ENCODE assay signal across 8 cellular contexts in genomic region chr18:76496200-76496890, GRCh38. TPM values are rescaled to one million over a fixed set of nuclear protein-coding genes. Genes with fewer than 3 reads are reported as not detected.
A peak's percentile ranks its signal among the peaks of the same experiment; 100 is the strongest.
DNase-seq lines count a peak whose midpoint lies in the region; ATAC-seq and TF ChIP-seq lines count a peak whose summit lies in the region.

No MANE protein-coding gene starts in this region.

- H3K9me3 Mint-ChIP-seq in activated CD4-positive, alpha-beta T cell treated with anti-CD3 and anti-CD28 coated beads, Interleukin-2, amount 10 ng/mL, durations not matched to agents 7 days and 5 days = no peaks in the 10 kb centered on the region
- H3K9me3 Mint-ChIP-seq in naive thymus-derived CD4-positive, alpha-beta T cell = no peaks in the 10 kb centered on the region

- TF ChIP-seq CTCF in NB4 (IDR thresholded peaks at IDR 0.05; ENCODE audit: low read depth, low read length) (no peak), vagina (IDR thresholded peaks at IDR 0.05) (peak in 1 of 3 experiments; percentile 5), GM13976 (IDR thresholded peaks at IDR 0.05; ENCODE audit: borderline replicate concordance, control extremely low read depth, extremely low read depth, insufficient read depth, missing control alignments) (no peak)

- intact Hi-C loops in naive thymus-derived CD4-positive, alpha-beta T cell (cut with micrococcal nuclease) = loop anchor here in 1 of 2 donors (10.0 kb wide), 1 partner anchor 568 kb away; no protein-coding TSS in a partner anchor
- intact Hi-C loops in vagina (cut with DNase I) = loop anchor here (10.0 kb wide), 1 partner anchor 82 kb away; no protein-coding TSS in a partner anchor

- peaks cover 26% of the 10 kb centered on the region for H3K4me1 Mint-ChIP-seq in activated CD4-positive, alpha-beta T cell treated with anti-CD3 and anti-CD28 coated beads, Interleukin-2, amount 10 ng/mL, durations not matched to agents 7 days and 5 days
- peaks cover 7 to 34% (median 18%) of the 10 kb centered on the region in 7 donors for H3K4me1 Mint-ChIP-seq in naive thymus-derived CD4-positive, alpha-beta T cell

- POLR2A ChIA-PET in activated CD4-positive, alpha-beta T cell treated with anti-CD3 and anti-CD28 coated beads, Interleukin-2, amount 10 ng/mL, durations not matched to agents 7 days and 5 days (lab: Charles Lee) = no interaction called here
- POLR2A ChIA-PET in naive thymus-derived CD4-positive, alpha-beta T cell (lab: Charles Lee) = interaction anchor here (0.6 to 1.5 kb wide), 3 partner anchors 22 to 97 kb away, joined by 3 read pairs; no protein-coding TSS in a partner anchor

- H3K27me3 ChIP-seq in esophagus (ENCODE audit: control insufficient read depth in 1 of 2, insufficient read depth in 2 of 2, low read length in 2 of 2) = no peaks in the 10 kb centered on the region
- no peaks in the 10 kb centered on the region for H3K27me3 ChIP-seq in naive thymus-derived CD4-positive, alpha-beta T cell (ENCODE audit: control insufficient read depth in 2 of 2, insufficient read depth in 2 of 2, low read length in 2 of 2)
- no peaks in the 10 kb centered on the region for H3K27me3 ChIP-seq in vagina

- peaks cover 51% of the 10 kb centered on the region for H3K27me3 Mint-ChIP-seq in activated CD4-positive, alpha-beta T cell treated with anti-CD3 and anti-CD28 coated beads, Interleukin-2, amount 10 ng/mL, durations not matched to agents 7 days and 5 days
- H3K27me3 Mint-ChIP-seq in naive thymus-derived CD4-positive, alpha-beta T cell = peaks cover 0 to 72% (median 0%) of the 10 kb centered on the region in 5 donors

- H3K9me3 ChIP-seq in esophagus (ENCODE audit: control insufficient read depth in 2 of 2, insufficient read depth in 1 of 2, low read depth in 1 of 2, low read length in 1 of 2) = no peaks in the 10 kb centered on the region
- no peaks in the 10 kb centered on the region for H3K9me3 ChIP-seq in naive thymus-derived CD4-positive, alpha-beta T cell (ENCODE audit: control insufficient read depth in 2 of 3, low read length in 3 of 3)
- H3K9me3 ChIP-seq in vagina = no peaks in the 10 kb centered on the region

- peak; percentile 19 for ATAC-seq in naive thymus-derived CD4-positive, alpha-beta T cell
- ATAC-seq in HG03159 (IDR thresholded peaks at IDR 0.05; ENCODE audit: unreplicated experiment) = no peak

- no peaks in the 10 kb centered on the region for H3K36me3 Mint-ChIP-seq in activated CD4-positive, alpha-beta T cell treated with anti-CD3 and anti-CD28 coated beads, Interleukin-2, amount 10 ng/mL, durations not matched to agents 7 days and 5 days (ENCODE audit: low read depth)
- H3K36me3 Mint-ChIP-seq in naive thymus-derived CD4-positive, alpha-beta T cell = no peaks in the 10 kb centered on the region

- CTCF ChIA-PET in activated CD4-positive, alpha-beta T cell treated with anti-CD3 and anti-CD28 coated beads, Interleukin-2, amount 10 ng/mL, durations not matched to agents 7 days and 5 days (lab: Charles Lee) = no interaction called here
- CTCF ChIA-PET in naive thymus-derived CD4-positive, alpha-beta T cell (lab: Charles Lee) = no interaction called here

- H3K27ac ChIP-seq in esophagus (ENCODE audit: low read depth in 2 of 2, low read length in 1 of 2) (peak overlapping the region; percentile 58 to 65), vagina (peak overlapping the region; percentile 95)
- H3K27ac ChIP-seq in naive thymus-derived CD4-positive, alpha-beta T cell (ENCODE audit: low read depth, low read length) = no peak overlapping the region

- H3K36me3 ChIP-seq in esophagus (ENCODE audit: control insufficient read depth in 2 of 2, insufficient read depth in 2 of 2, low read length in 1 of 2) = no peaks in the 10 kb centered on the region
- no peaks in the 10 kb centered on the region for H3K36me3 ChIP-seq in naive thymus-derived CD4-positive, alpha-beta T cell (ENCODE audit: control insufficient read depth in 2 of 3, insufficient read depth in 3 of 3, low read length in 3 of 3)
- no peaks in the 10 kb centered on the region for H3K36me3 ChIP-seq in vagina

- H3K4me3 ChIP-seq in NB4 (ENCODE audit: low read depth, low read length) (peak overlapping the region; percentile 84), esophagus (ENCODE audit: low read depth in 1 of 2, low read length in 2 of 2) (peak overlapping the region; percentile 46 to 66), vagina (peak overlapping the region; percentile 79 to 99)
- no peak overlapping the region for H3K4me3 ChIP-seq in naive thymus-derived CD4-positive, alpha-beta T cell (ENCODE audit: low read length)

- WGBS in esophagus, 2 donors = 16 to 19% methylated on average over 47 of the region's 47 CpGs

- peak overlapping the region; percentile 68 for H3K27ac Mint-ChIP-seq in activated CD4-positive, alpha-beta T cell treated with anti-CD3 and anti-CD28 coated beads, Interleukin-2, amount 10 ng/mL, durations not matched to agents 7 days and 5 days
- peak overlapping the region; percentile 54 to 95 (median 91) for H3K27ac Mint-ChIP-seq in naive thymus-derived CD4-positive, alpha-beta T cell

- TF ChIP-seq POLR2A in NB4 (IDR thresholded peaks at IDR 0.05; ENCODE audit: extremely low read depth, insufficient read length) (peak; percentile 44), vagina (IDR thresholded peaks at IDR 0.05) (peak in 1 of 2 donors; percentile 24)

- H3K4me3 Mint-ChIP-seq in activated CD4-positive, alpha-beta T cell treated with anti-CD3 and anti-CD28 coated beads, Interleukin-2, amount 10 ng/mL, durations not matched to agents 7 days and 5 days = peak overlapping the region; percentile 69
- H3K4me3 Mint-ChIP-seq in naive thymus-derived CD4-positive, alpha-beta T cell = peak overlapping the region; percentile 79 to 96 (median 93)

- H3K4me1 ChIP-seq in esophagus (ENCODE audit: control insufficient read depth in 2 of 2, insufficient read depth in 2 of 2, low read length in 1 of 2) = no peaks in the 10 kb centered on the region
- peaks cover 0 to 9% of the 10 kb centered on the region in 2 donors for H3K4me1 ChIP-seq in naive thymus-derived CD4-positive, alpha-beta T cell (ENCODE audit: control insufficient read depth in 2 of 2, insufficient read depth in 2 of 2, low read length in 2 of 2)
- H3K4me1 ChIP-seq in vagina = peaks cover 5% of the 10 kb centered on the region

- peak; percentile 72 for DNase-seq in D341Med (ENCODE audit: low spot score)
- peak; percentile 89 for DNase-seq in NB4 (ENCODE audit: low read depth)
- peak; percentile 30 for DNase-seq in activated CD4-positive, alpha-beta T cell treated with anti-CD3 and anti-CD28 coated beads, Interleukin-2, amount 10 ng/mL, durations not matched to agents 7 days and 5 days
- DNase-seq in naive thymus-derived CD4-positive, alpha-beta T cell = peak in 8 of 9 donors; percentile 27 to 61 (median 46)
- DNase-seq in vagina (ENCODE audit: extremely low spot score in 2 of 2) = no peak
- DNase-seq in GM13976 (ENCODE audit: low spot score) = no peak

- in situ Hi-C loops in GM13976 (cut with MboI; ENCODE audit: low sequenced_read_pairs, unreplicated experiment) = loop anchor here (25.0 kb wide), 1 partner anchor 616 kb away; no protein-coding TSS in a partner anchor

RNA-seq across cellular contexts. Expression of gene ZNF516, which starts 1.3 kb away (rescaled TPM):
- total RNA-seq in activated CD4-positive, alpha-beta T cell treated with anti-CD3 and anti-CD28 coated beads, Interleukin-2, amount 10 ng/mL, durations not matched to agents 7 days and 5 days = 1 to 10 TPM; 3.9 to 4.1 TPM
- polyA plus RNA-seq in esophagus = 1 to 10 TPM; 4.0 to 5.4 TPM
- total RNA-seq in naive thymus-derived CD4-positive, alpha-beta T cell = 10 to 100 TPM in 4 of 5 experiments, 1 to 10 TPM in 1; 1.9 to 60.4 (median 22.6) TPM
- polyA plus RNA-seq in naive thymus-derived CD4-positive, alpha-beta T cell = 1 to 10 TPM; 3.5 to 5.4 TPM
- 46.4 TPM for total RNA-seq in vagina

Comparison
In these comparisons a context has a peak if more than half of its experiments do, and no peak if none do; other contexts are left out.
1. DNase-seq: peak in D341Med (single experiment), NB4 (single experiment), activated CD4-positive, alpha-beta T cell treated with anti-CD3 and anti-CD28 coated beads, Interleukin-2, amount 10 ng/mL, durations not matched to agents 7 days and 5 days (single experiment) and naive thymus-derived CD4-positive, alpha-beta T cell (8 of 9); none in vagina (0 of 2) and GM13976 (single experiment).